ENCODE assay signal across 8 cellular contexts in the genomic region with DNA sequence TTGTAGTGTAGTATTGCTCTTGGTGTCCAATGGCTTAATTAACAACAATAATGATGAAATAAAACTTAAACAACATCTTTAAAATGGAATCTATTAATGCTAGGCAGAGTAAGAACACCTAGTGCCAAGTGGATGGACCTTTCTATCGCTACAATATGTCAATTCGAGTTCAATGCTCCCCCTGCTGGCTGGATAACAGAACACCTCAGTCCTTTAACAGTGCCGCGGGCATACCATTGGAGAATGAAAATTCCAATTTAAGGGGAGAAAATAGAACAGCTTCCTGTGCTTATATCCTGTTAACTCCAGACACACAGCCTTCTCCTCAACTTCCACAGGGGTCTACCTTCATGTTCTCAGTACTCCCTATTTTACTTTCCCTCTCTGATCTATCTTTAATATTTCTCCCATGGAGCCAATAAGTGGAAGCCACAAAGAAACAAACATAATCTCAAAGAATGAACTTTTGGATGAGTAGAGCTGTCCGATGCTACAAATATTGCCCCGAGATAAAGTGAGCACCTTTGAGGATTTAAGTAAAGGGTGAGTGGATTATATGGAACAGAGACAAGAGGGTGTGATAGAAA. TPM values are rescaled to one million over a fixed set of nuclear protein-coding genes. Genes with fewer than 3 reads are reported as not detected.
DNase-seq lines count a peak whose midpoint lies in the region; ATAC-seq, FAIRE-seq and TF ChIP-seq lines count a peak whose summit lies in the region.

No MANE protein-coding gene starts in this region.

- H3K9ac ChIP-seq in colonic mucosa (ENCODE audit: low read depth in 2 of 2, low read length in 2 of 2) = no peak overlapping the region
- no peak overlapping the region for H3K9ac ChIP-seq in HepG2 (ENCODE audit: insufficient read depth, low read depth, low read length)

- POLR2A ChIA-PET in WTC11 (lab: Charles Lee) = no interaction called here
- POLR2A ChIA-PET in HepG2 (lab: Yijun Ruan, JAX) = no interaction called here

- H3K9me3 ChIP-seq in colonic mucosa = no peaks in the 10 kb centered on the region
- no peaks in the 10 kb centered on the region for H3K9me3 ChIP-seq in HepG2 (ENCODE audit: low read length)

- H3K27me3 ChIP-seq in colonic mucosa (no peaks in the 10 kb centered on the region), HepG2 (ENCODE audit: control insufficient read depth in 1 of 2, insufficient read depth in 2 of 2, low read length in 2 of 2) (no peaks in the 10 kb centered on the region; a peak in 1 of 5 replicates)

- no peak overlapping the region for H3K4me3 Mint-ChIP-seq in WTC11

- H3K79me2 ChIP-seq in HepG2 (ENCODE audit: insufficient read depth, low read length) = no peaks in the 10 kb centered on the region

- no peak for TF ChIP-seq POLR2A in HepG2 (IDR thresholded peaks at IDR 0.05; ENCODE audit: insufficient read depth in 1 of 2, low read depth in 2 of 2, low read length in 2 of 2)

- TF ChIP-seq EP300 in HepG2 (IDR thresholded peaks at IDR 0.05; ENCODE audit: low read depth in 2 of 2, low read length in 2 of 2) = no peak
- no peak for TF ChIP-seq EP300 in HepG2 (CRISPR knock-in tag; IDR thresholded peaks at IDR 0.05; ENCODE audit: borderline replicate concordance)

- TF ChIP-seq CTCF in WTC11 (IDR thresholded peaks at IDR 0.05) (peak; percentile 68), colonic mucosa (IDR thresholded peaks at IDR 0.05) (peak; percentile 70), HepG2 (CRISPR knock-in tag; IDR thresholded peaks at IDR 0.05) (peak; percentile 78)

- peak; percentile 19; the same call in 1 of the 2 replicates for TF ChIP-seq RAD21 in HepG2 (CRISPR knock-in tag; IDR thresholded peaks at IDR 0.05)

- no peaks in the 10 kb centered on the region for H3K9me3 Mint-ChIP-seq in WTC11

- H3K4me3 ChIP-seq in colonic mucosa (no peak overlapping the region), HepG2 (replicated peaks in 1 of 3; ENCODE audit: insufficient read depth in 1 of 3, low read depth in 2 of 3, low read length in 3 of 3) (no peak overlapping the region)

- no peaks in the 10 kb centered on the region for H3K36me3 Mint-ChIP-seq in WTC11

- DNase-seq in AG08395 (ENCODE audit: low spot score) (peak; percentile 73), NCI-H2081 treated with DMSO at 0.1 percent for 48 hours (lab: John Stamatoyannopoulos, UW) (peak; percentile 52), WTC11 (ENCODE audit: low spot score) (peak; percentile 67), colonic mucosa (peak; percentile 79), HepG2 (ENCODE audit: low spot score) (peak; percentile 71)
- peak; percentile 6 to 14 for DNase-seq in stimulated activated CD8-positive, alpha-beta memory T cell treated with anti-CD3 and anti-CD28 coated beads, Interleukin-2, amount 100 ng/mL, for 1 hour (ENCODE audit: low read depth in 2 of 2)

- intact Hi-C loops in colonic mucosa (cut with DNase I) (no loop called here), HepG2 (cut with micrococcal nuclease; ENCODE audit: unreplicated experiment) (loop anchor here (1.0 kb wide), 1 partner anchor 147 kb away; no protein-coding TSS in a partner anchor)

- WGBS in HepG2 (ENCODE audit: low lambda C conversion rate) = 0% methylated on average over 6 of the region's 6 CpGs

- H3K27me3 Mint-ChIP-seq in WTC11 (ENCODE audit: low read depth) = no peaks in the 10 kb centered on the region

- H2AFZ ChIP-seq in HepG2 (ENCODE audit: low read length) = peak overlapping the region; percentile 70

- no peak overlapping the region for H3K27ac ChIP-seq in colonic mucosa
- no peak overlapping the region for H3K27ac ChIP-seq in HepG2 (ENCODE audit: extremely low read length, insufficient read depth, low read length)

- H3K4me1 ChIP-seq in colonic mucosa (no peaks in the 10 kb centered on the region), HepG2 (ENCODE audit: insufficient read depth, low read length) (peaks cover 53% of the 10 kb centered on the region)

- peak; percentile 87 for ATAC-seq in GM18519 (IDR thresholded peaks at IDR 0.05; ENCODE audit: low FRiP score, unreplicated experiment)
- ATAC-seq in HG02981 (IDR thresholded peaks at IDR 0.05; ENCODE audit: unreplicated experiment) = peak; percentile 94
- ATAC-seq in WTC11 = peak; percentile 87
- ATAC-seq in HepG2 = peak; percentile 85

- H4K20me1 ChIP-seq in HepG2 (ENCODE audit: insufficient read depth, low read length) = no peaks in the 10 kb centered on the region

- CTCF ChIA-PET in WTC11 (lab: Charles Lee) = interaction anchor here (0.6 to 4.9 kb wide), 13 partner anchors 9 to 960 kb away, joined by 3 to 40 read pairs (median 3); a partner anchor contains a TSS
- CTCF ChIA-PET in HepG2 (lab: Yijun Ruan, JAX; ENCODE audit: low intra/inter-chr PET ratio, low total read pairs) = interaction anchor here (2.6 kb wide), 1 partner anchor 147 kb away, joined by 15 read pairs; no protein-coding TSS in a partner anchor

- in situ Hi-C loops in HepG2 (cut with HindIII; ENCODE audit: extremely low pct_ligation_motif_present, low pct_unique_long_range_greater_than_20kb) = loop anchor here (25.0 kb wide), 1 partner anchor 801 kb away; no protein-coding TSS in a partner anchor

- H3K36me3 ChIP-seq in colonic mucosa (no peaks in the 10 kb centered on the region), HepG2 (replicated peaks in 1 of 2; ENCODE audit: control insufficient read depth in 1 of 2, insufficient read depth in 2 of 2, low read length in 2 of 2) (no peaks in the 10 kb centered on the region)

- peaks cover 21% of the 10 kb centered on the region for H3K4me1 Mint-ChIP-seq in WTC11

- peak overlapping the region; percentile 47 for H3K4me2 ChIP-seq in HepG2 (ENCODE audit: low read depth, low read length)

- no TSS peak for BruUV-seq in HepG2 (replicated peaks; lab: Mats Ljungman, UMichigan)

- no peak overlapping the region for H3K27ac Mint-ChIP-seq in WTC11

- FAIRE-seq in HepG2 (lab: Jason Lieb, UNC) = peak; percentile 89

TF ChIP-seq in WTC11, 78 proteins besides CTCF, POLR2A, EP300 and RAD21 (continues in another document):
- TF ChIP-seq JAZF1 (CRISPR knock-in tag; IDR thresholded peaks at IDR 0.05) = no peak
- TF ChIP-seq, protein P1, sequence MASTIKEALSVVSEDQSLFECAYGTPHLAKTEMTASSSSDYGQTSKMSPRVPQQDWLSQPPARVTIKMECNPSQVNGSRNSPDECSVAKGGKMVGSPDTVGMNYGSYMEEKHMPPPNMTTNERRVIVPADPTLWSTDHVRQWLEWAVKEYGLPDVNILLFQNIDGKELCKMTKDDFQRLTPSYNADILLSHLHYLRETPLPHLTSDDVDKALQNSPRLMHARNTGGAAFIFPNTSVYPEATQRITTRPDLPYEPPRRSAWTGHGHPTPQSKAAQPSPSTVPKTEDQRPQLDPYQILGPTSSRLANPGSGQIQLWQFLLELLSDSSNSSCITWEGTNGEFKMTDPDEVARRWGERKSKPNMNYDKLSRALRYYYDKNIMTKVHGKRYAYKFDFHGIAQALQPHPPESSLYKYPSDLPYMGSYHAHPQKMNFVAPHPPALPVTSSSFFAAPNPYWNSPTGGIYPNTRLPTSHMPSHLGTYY (CRISPR knock-in tag; IDR thresholded peaks at IDR 0.05) = no peak

TF ChIP-seq in HepG2, 621 proteins besides CTCF, POLR2A, EP300 and RAD21 (continues in another document):
- TF ChIP-seq SRSF4 (IDR thresholded peaks at IDR 0.05; ENCODE audit: low read depth, low read length, poor library complexity, severe bottlenecking) (no peak), ZNF567 (CRISPR knock-in tag; IDR thresholded peaks at IDR 0.05; ENCODE audit: borderline replicate concordance) (no peak)
- TF ChIP-seq, protein P2, sequence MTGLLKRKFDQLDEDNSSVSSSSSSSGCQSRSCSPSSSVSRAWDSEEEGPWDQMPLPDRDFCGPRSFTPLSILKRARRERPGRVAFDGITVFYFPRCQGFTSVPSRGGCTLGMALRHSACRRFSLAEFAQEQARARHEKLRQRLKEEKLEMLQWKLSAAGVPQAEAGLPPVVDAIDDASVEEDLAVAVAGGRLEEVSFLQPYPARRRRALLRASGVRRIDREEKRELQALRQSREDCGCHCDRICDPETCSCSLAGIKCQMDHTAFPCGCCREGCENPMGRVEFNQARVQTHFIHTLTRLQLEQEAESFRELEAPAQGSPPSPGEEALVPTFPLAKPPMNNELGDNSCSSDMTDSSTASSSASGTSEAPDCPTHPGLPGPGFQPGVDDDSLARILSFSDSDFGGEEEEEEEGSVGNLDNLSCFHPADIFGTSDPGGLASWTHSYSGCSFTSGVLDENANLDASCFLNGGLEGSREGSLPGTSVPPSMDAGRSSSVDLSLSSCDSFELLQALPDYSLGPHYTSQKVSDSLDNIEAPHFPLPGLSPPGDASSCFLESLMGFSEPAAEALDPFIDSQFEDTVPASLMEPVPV (CRISPR knock-in tag; IDR thresholded peaks at IDR 0.05) = no peak

RNA-seq across cellular contexts. Expression of a gene that starts 41.4 kb away (rescaled TPM):
- total RNA-seq in WTC11 (2021) (81.2 to 96.6 TPM (median 88.1 TPM) in 3 replicates), colonic mucosa (100 to 1,000 TPM in 1 of 2 donors, 10 to 100 TPM in 1; 55.6 to 131 TPM), HepG2 (2016; rRNA removed; fragmentation: Illumina TruSeq; extraction: Trizol) (not detected in 2 replicates)
- not detected in 2 replicates for total RNA-seq in HepG2 (2016; cell fraction: cytosol; rRNA removed; fragmentation: Illumina TruSeq; extraction: Trizol; ENCODE audit: low read depth)
- total RNA-seq in HepG2 (2016; cell fraction: insoluble cytoplasmic fraction; rRNA removed; fragmentation: Illumina TruSeq; extraction: Trizol) = not detected in 2 replicates
- not detected in 2 replicates for total RNA-seq in HepG2 (2016; cell fraction: membrane; rRNA removed; fragmentation: Illumina TruSeq; extraction: Trizol)
- not detected in 2 replicates for total RNA-seq in HepG2 (2016; cell fraction: nucleus; rRNA removed; fragmentation: Illumina TruSeq; extraction: Trizol)
- not detected in 2 replicates for polyA plus RNA-seq in HepG2 (2011; rRNA removed)
- not detected in 2 replicates for polyA plus RNA-seq in HepG2 (2011; cell fraction: cytosol; rRNA removed)
- not detected in 2 replicates for polyA plus RNA-seq in HepG2 (2011; cell fraction: nucleus; rRNA removed)
- not detected in 2 replicates for polyA plus RNA-seq in HepG2 (2012)
- polyA plus RNA-seq in HepG2 (2016; cell fraction: cytosol; fragmentation: Illumina TruSeq; extraction: Trizol; ENCODE audit: low read depth) = not detected in 2 replicates
- not detected in 2 replicates for polyA plus RNA-seq in HepG2 (2016; cell fraction: insoluble cytoplasmic fraction; fragmentation: Illumina TruSeq; extraction: Trizol; ENCODE audit: low read depth)
- polyA plus RNA-seq in HepG2 (2016; cell fraction: membrane; fragmentation: Illumina TruSeq; extraction: Trizol; ENCODE audit: low read depth) = not detected in 2 replicates
- polyA plus RNA-seq in HepG2 (2016; cell fraction: nucleus; fragmentation: Illumina TruSeq; extraction: Trizol; ENCODE audit: insufficient read depth, low read depth) = not detected in 2 replicates
- 0.07 TPM in 1 of 2 replicates, not detected in the other for polyA minus RNA-seq in HepG2 (2011; rRNA and poly(A)+ RNA removed; ENCODE audit: low replicate concordance)
- polyA minus RNA-seq in HepG2 (2011; cell fraction: cytosol; rRNA and poly(A)+ RNA removed) = not detected in 2 replicates
- not detected in 2 replicates for polyA minus RNA-seq in HepG2 (2011; cell fraction: nucleus; rRNA and poly(A)+ RNA removed)

Comparison
In these comparisons a context has a peak if more than half of its experiments do, and no peak if none do; other contexts are left out.
1. DNase-seq: peak in every context shown above with its lines; median percentile 79 in colonic mucosa; 73 in AG08395; 71 in HepG2; 67 in WTC11; 52 in NCI-H2081 treated with DMSO at 0.1 percent for 48 hours; 10 in stimulated activated CD8-positive, alpha-beta memory T cell treated with anti-CD3 and anti-CD28 coated beads, Interleukin-2, amount 100 ng/mL, for 1 hour.
2. RNA of a gene that starts 41.4 kb away (total RNA-seq): 55.6 to 131 TPM in colonic mucosa and 81.2 to 96.6 TPM in WTC11; not detected in HepG2; every median in the first group is over 10 times any median in the second.
3. Peak in every context shown above with its lines, with median percentiles within 50 percentile points of each other: ATAC-seq and CTCF ChIP-seq.